In the genomic region with DNA sequence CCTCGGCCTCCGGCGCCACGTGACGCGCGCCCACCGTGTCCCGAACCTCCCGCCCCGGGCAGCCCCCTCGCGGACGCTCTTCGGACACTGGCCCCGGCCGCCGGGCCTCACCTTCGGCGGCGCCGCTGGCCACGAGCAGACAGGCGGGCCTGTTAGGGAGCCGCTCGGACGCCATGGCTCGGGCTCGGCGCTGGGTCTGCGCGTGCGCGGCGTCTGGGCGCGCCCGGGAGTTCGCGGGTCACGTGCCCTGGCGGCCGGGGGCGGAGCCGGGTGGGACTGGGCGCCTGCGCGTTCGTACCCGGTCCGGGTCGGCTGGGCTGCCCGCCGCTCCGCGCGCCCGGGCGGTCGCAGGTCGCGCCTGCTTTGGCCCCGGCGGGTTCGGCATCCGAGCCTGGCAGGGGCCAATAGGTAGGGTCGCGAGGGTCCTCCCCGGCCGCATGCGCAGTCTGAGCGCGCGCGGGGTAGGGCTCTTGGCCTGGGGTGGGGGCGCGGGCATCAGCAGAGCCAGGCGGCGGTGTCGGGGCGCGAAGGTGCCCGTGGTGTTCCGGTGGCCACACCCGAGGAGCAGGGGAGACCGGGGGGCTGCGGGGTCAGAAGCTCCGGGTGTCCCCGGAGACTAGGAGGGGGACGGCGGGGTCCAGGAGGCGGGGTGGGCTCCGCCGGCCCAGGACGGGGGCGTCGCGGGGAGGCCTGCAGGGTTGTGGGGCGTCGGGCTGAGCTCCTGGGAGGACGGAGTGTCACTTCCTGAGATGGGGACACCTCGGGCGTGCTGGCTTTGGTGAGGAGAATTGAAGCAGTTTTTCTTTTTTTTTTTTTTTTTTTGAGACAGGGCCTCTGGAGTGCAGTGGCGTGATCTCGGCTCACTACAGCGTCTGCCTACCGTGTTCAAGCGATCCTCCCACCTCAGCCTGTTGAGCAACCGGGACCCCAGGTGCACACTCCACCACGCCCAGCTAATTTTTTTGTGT, we compare ENCODE assay signal across 8 cellular contexts. TPM values are rescaled to one million over a fixed set of nuclear protein-coding genes. Genes with fewer than 3 reads are reported as not detected.
DNase-seq lines count a peak whose midpoint lies in the region; ATAC-seq, FAIRE-seq and TF ChIP-seq lines count a peak whose summit lies in the region.

A gene with protein sequence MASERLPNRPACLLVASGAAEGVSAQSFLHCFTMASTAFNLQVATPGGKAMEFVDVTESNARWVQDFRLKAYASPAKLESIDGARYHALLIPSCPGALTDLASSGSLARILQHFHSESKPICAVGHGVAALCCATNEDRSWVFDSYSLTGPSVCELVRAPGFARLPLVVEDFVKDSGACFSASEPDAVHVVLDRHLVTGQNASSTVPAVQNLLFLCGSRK (minus strand): TSS at position 200 of the 968 bp plus-strand sequence. CDS start 25 bp downstream, at position 175.

- ATAC-seq in GM18907 (IDR thresholded peaks at IDR 0.05; ENCODE audit: unreplicated experiment) (peak; percentile 68), HG03139 (IDR thresholded peaks at IDR 0.05; ENCODE audit: unreplicated experiment) (peak; percentile 63)

- peak within 1 kb of the TSS; percentile 42 for H2AFZ ChIP-seq in keratinocyte (ENCODE audit: control insufficient read depth, low read length)

- TF ChIP-seq CTCF in AG04449 (IDR thresholded peaks at IDR 0.05; ENCODE audit: insufficient read depth, low read length, missing control alignments) (no peak), keratinocyte (optimal IDR thresholded peaks at IDR 0.05 in 1 of 3, IDR thresholded peaks at IDR 0.05 in 1 of 3, conservative IDR thresholded peaks at IDR 0.05 in 1 of 3; ENCODE audit: extremely low read depth in 1 of 3, insufficient read depth in 2 of 3, low read length in 3 of 3) (no peak)

- H3K27ac ChIP-seq in keratinocyte (ENCODE audit: control insufficient read depth, insufficient read depth, low read length): peak within 1 kb of the TSS; percentile 77

- peaks cover 12% of the 10 kb centered on the region for H3K9me1 ChIP-seq in keratinocyte (ENCODE audit: control insufficient read depth, extremely low read depth, insufficient read depth, low read length)

- peaks cover 15 to 23% of the 10 kb centered on the region in 2 experiments for H3K36me3 ChIP-seq in keratinocyte (ENCODE audit: control insufficient read depth in 2 of 2, extremely low read depth in 1 of 2, insufficient read depth in 2 of 2, low read length in 2 of 2)

- H3K9me3 ChIP-seq in keratinocyte (ENCODE audit: control insufficient read depth, low read depth, low read length): no peaks in the 10 kb centered on the region

- H3K27me3 ChIP-seq in keratinocyte (ENCODE audit: control insufficient read depth, extremely low read depth, insufficient read depth, low read length): no peaks in the 10 kb centered on the region

- POLR2A ChIA-PET in AG04449 (lab: Yijun Ruan, JAX): interaction anchor here (1.9 kb wide), 1 partner anchor 18 kb away, joined by 10 read pairs; no protein-coding TSS in a partner anchor

- peak within 1 kb of the TSS; percentile 91 for H3K4me2 ChIP-seq in keratinocyte (ENCODE audit: control insufficient read depth, extremely low read depth, insufficient read depth, low read depth, low read length)

- FAIRE-seq in keratinocyte (lab: Jason Lieb, UNC): no peak

- CTCF ChIA-PET in AG04449 (lab: Yijun Ruan, JAX): interaction anchor here (0.7 to 5.1 kb wide), 7 partner anchors 8 to 55 kb away, joined by 3 to 25 read pairs (median 3); partner anchors contain the start of gene SLC25A22

- H3K9ac ChIP-seq in keratinocyte (ENCODE audit: control insufficient read depth, extremely low read depth, insufficient read depth, low read length): peak within 1 kb of the TSS; percentile 92

- H4K20me1 ChIP-seq in keratinocyte (ENCODE audit: control insufficient read depth, extremely low read depth, insufficient read depth, low read length): peaks cover 11% of the 10 kb centered on the region

- H3K4me1 ChIP-seq in keratinocyte (ENCODE audit: control insufficient read depth, extremely low read depth, insufficient read depth, low read length): peaks cover 19% of the 10 kb centered on the region

- dilution Hi-C loops in keratinocyte (cut with MboI; ENCODE audit: extremely low pct_ligation_motif_present, low sequenced_read_pairs): no loop called here

- H3K4me3 ChIP-seq in AG04449 (ENCODE audit: low read depth, low read length): peak within 1 kb of the TSS; percentile 73
- peak within 1 kb of the TSS; percentile 79 to 91 (median 85) for H3K4me3 ChIP-seq in keratinocyte (ENCODE audit: control insufficient read depth in 2 of 3, extremely low read depth in 1 of 3, insufficient read depth in 2 of 3, low read depth in 1 of 3, low read length in 3 of 3)

- DNase-seq in AG04449 (ENCODE audit: low read depth, low spot score) (no peak), NCI-H226 (peak; percentile 71), keratinocyte (ENCODE audit: low read depth, low spot score) (no peak)
- DNase-seq in activated CD4-positive, CD25-positive, alpha-beta regulatory T cell treated with anti-CD3 and anti-CD28 coated beads, Interleukin-2, amount 50 U/mL, for 16 hours (ENCODE audit: low read depth, low spot score): peak; percentile 89
- DNase-seq in central memory CD4-positive, alpha-beta T cell: peak; percentile 91
- DNase-seq in stimulated activated CD4-positive, alpha-beta T cell treated with anti-CD3 and anti-CD28 coated beads, Interleukin-15, amount 100 ng/mL, for 1 hour (ENCODE audit: low read depth in 1 of 2, low spot score in 1 of 2): peak; percentile 91 to 97

- peaks cover 63% of the 10 kb centered on the region for H3K79me2 ChIP-seq in keratinocyte (ENCODE audit: control insufficient read depth, insufficient read depth, low read length)

RNA-seq across cellular contexts. Expression of the gene that starts here (rescaled TPM):
- polyA plus RNA-seq in keratinocyte: 24.4 to 48.0 TPM (median 24.6 TPM) in 3 replicates
- 8.2 TPM for polyA plus RNA-seq in keratinocyte (2011; ENCODE audit: low read depth)
- polyA plus RNA-seq in keratinocyte (2011; cell fraction: cytosol; rRNA removed): 18.2 and 41.8 TPM in 2 replicates
- polyA plus RNA-seq in keratinocyte (2011; cell fraction: nucleus; rRNA removed): 116 and 155 TPM in 2 replicates
- polyA plus RNA-seq in keratinocyte (2012; ENCODE audit: low replicate concordance): 27.6 and 43.5 TPM in 2 replicates
- 21.9 to 31.3 TPM (median 24.9 TPM) in 3 replicates for polyA minus RNA-seq in keratinocyte
- polyA minus RNA-seq in keratinocyte (2011; cell fraction: cytosol; rRNA and poly(A)+ RNA removed): 37.8 TPM
- polyA minus RNA-seq in keratinocyte (2011; cell fraction: nucleus; rRNA and poly(A)+ RNA removed): 34.8 and 49.2 TPM in 2 replicates

Comparison
In these comparisons a context has a peak if more than half of its experiments do, and no peak if none do; other contexts are left out.
1. DNase-seq: peak in NCI-H226 (single experiment), activated CD4-positive, CD25-positive, alpha-beta regulatory T cell treated with anti-CD3 and anti-CD28 coated beads, Interleukin-2, amount 50 U/mL, for 16 hours (single experiment), central memory CD4-positive, alpha-beta T cell (single experiment) and stimulated activated CD4-positive, alpha-beta T cell treated with anti-CD3 and anti-CD28 coated beads, Interleukin-15, amount 100 ng/mL, for 1 hour (2 of 2); none in AG04449 (single experiment) and keratinocyte (single experiment).